Comparison of ENCODE assay signal across 8 cellular contexts in genomic region chr12:40226652-40227051, GRCh38. TPM values are rescaled to one million over a fixed set of nuclear protein-coding genes. Genes with fewer than 3 reads are reported as not detected.
DNase-seq lines count a peak whose midpoint lies in the region; ATAC-seq, FAIRE-seq and TF ChIP-seq lines count a peak whose summit lies in the region.

No MANE protein-coding gene starts in this region.

- dilution Hi-C loops in endothelial cell of umbilical vein (cut with MboI; ENCODE audit: extremely low pct_ligation_motif_present, low sequenced_read_pairs): no loop called here

- CTCF ChIA-PET in endothelial cell of umbilical vein (lab: Charles Lee): no interaction called here

- H3K27me3 ChIP-seq in GM06990 (replicated peaks; ENCODE audit: control insufficient read depth, insufficient read depth, low read length) (no peaks in the 10 kb centered on the region), endothelial cell of umbilical vein (ENCODE audit: control insufficient read depth in 2 of 2, insufficient read depth in 2 of 2, low read length in 2 of 2) (no peaks in the 10 kb centered on the region), psoas muscle (ENCODE audit: insufficient read depth in 3 of 3, low read length in 2 of 3) (no peaks in the 10 kb centered on the region)

- no TSS peak for BruUV-seq in endothelial cell of umbilical vein (replicated peaks; lab: Mats Ljungman, UMichigan)

- H2AFZ ChIP-seq in endothelial cell of umbilical vein (ENCODE audit: low read depth, low read length): no peak overlapping the region

- POLR2A ChIA-PET in endothelial cell of umbilical vein (lab: Charles Lee): no interaction called here

- no peaks in the 10 kb centered on the region for H3K79me2 ChIP-seq in endothelial cell of umbilical vein (ENCODE audit: control insufficient read depth, insufficient read depth, low read length)

- H3K4me3 ChIP-seq in GM06990 (replicated peaks; ENCODE audit: low read depth, low read length): peak overlapping the region; percentile 52
- no peak overlapping the region for H3K4me3 ChIP-seq in endothelial cell of umbilical vein (replicated peaks in 1 of 3; ENCODE audit: insufficient read depth in 1 of 3, low read depth in 1 of 3, low read length in 3 of 3)
- peak overlapping the region; percentile 82 for H3K4me3 ChIP-seq in psoas muscle

- H3K9me1 ChIP-seq in endothelial cell of umbilical vein (replicated peaks; ENCODE audit: control insufficient read depth, extremely low read depth, insufficient read depth, low read length): peaks cover 2% of the 10 kb centered on the region

- TF ChIP-seq POLR2A in endothelial cell of umbilical vein (IDR thresholded peaks at IDR 0.05; ENCODE audit: low read depth, low read length): no peak

- H3K9me3 ChIP-seq in endothelial cell of umbilical vein (replicated peaks; ENCODE audit: control insufficient read depth, insufficient read depth, low read length): no peaks in the 10 kb centered on the region
- H3K9me3 ChIP-seq in psoas muscle: no peaks in the 10 kb centered on the region

- intact Hi-C loops in endothelial cell of umbilical vein (cut with micrococcal nuclease): no loop called here
- intact Hi-C loops in psoas muscle (cut with DNase I): loop anchor here (5.0 to 10.0 kb wide), 2 partner anchors 72 to 74 kb away; no protein-coding TSS in a partner anchor

- H3K4me2 ChIP-seq in endothelial cell of umbilical vein (ENCODE audit: insufficient read depth, low read length): no peak overlapping the region

- H3K27ac ChIP-seq in endothelial cell of umbilical vein (ENCODE audit: insufficient read depth, low read depth, low read length) (no peak overlapping the region), psoas muscle (peak overlapping the region; percentile 34)

- 47 to 62% (median 52%) methylated on average over 4 of the region's 4 CpGs for whole genome bisulfite sequencing in psoas muscle, 3 donors

- no peak for TF ChIP-seq CTCF in GM06990 (IDR thresholded peaks at IDR 0.05; ENCODE audit: insufficient read depth, low read length, poor library complexity, severe bottlenecking)
- no peak for TF ChIP-seq CTCF in endothelial cell of umbilical vein (IDR thresholded peaks at IDR 0.05; ENCODE audit: extremely low read depth in 1 of 2, insufficient read depth in 1 of 2, low read depth in 1 of 2, low read length in 2 of 2)
- TF ChIP-seq CTCF in psoas muscle (IDR thresholded peaks at IDR 0.05): no peak

- peak; percentile 82 for FAIRE-seq in endothelial cell of umbilical vein (lab: Jason Lieb, UNC)

- ATAC-seq in psoas muscle: peak in 3 of 4 donors; percentile 21 to 45 (median 36)

- no peaks in the 10 kb centered on the region for H3K36me3 ChIP-seq in GM06990 (ENCODE audit: control insufficient read depth, insufficient read depth, low read length)
- no peaks in the 10 kb centered on the region for H3K36me3 ChIP-seq in endothelial cell of umbilical vein (ENCODE audit: control insufficient read depth in 2 of 2, extremely low read depth in 1 of 2, insufficient read depth in 2 of 2, low read length in 2 of 2)
- H3K36me3 ChIP-seq in psoas muscle (ENCODE audit: insufficient read depth in 1 of 2, low read depth in 1 of 2): peaks cover 0 to under 1% of the 10 kb centered on the region in 2 donors

- no peaks in the 10 kb centered on the region for H4K20me1 ChIP-seq in endothelial cell of umbilical vein (replicated peaks; ENCODE audit: control insufficient read depth, extremely low read depth, insufficient read depth, low read length)

- H3K4me1 ChIP-seq in endothelial cell of umbilical vein (ENCODE audit: control insufficient read depth, extremely low read depth, insufficient read depth, low read length): peaks cover 20% of the 10 kb centered on the region
- H3K4me1 ChIP-seq in psoas muscle: peaks cover 16% of the 10 kb centered on the region

- DNase-seq in GM06990 (ENCODE audit: extremely low read depth, insufficient read length): no peak
- DNase-seq in M059J (ENCODE audit: low read depth): peak; percentile 33
- DNase-seq in endothelial cell of umbilical vein (ENCODE audit: low read depth, low spot score): peak; percentile 42
- peak; percentile 20 to 44 for DNase-seq in psoas muscle
- DNase-seq in activated naive CD4-positive, alpha-beta T cell treated with anti-CD3 and anti-CD28 coated beads, Interleukin-2, amount 50 U/mL, for 16 hours: no peak
- DNase-seq in NCI-H2107 (lab: John Stamatoyannopoulos, UW): no peak
- DNase-seq in ecto neural progenitor cell (ENCODE audit: low spot score): no peak
- no peak for DNase-seq in DMS53 treated with DMSO at 0.1 percent for 48 hours (lab: John Stamatoyannopoulos, UW; ENCODE audit: unreplicated experiment)

- no peak overlapping the region for H3K9ac ChIP-seq in endothelial cell of umbilical vein (replicated peaks; ENCODE audit: extremely low read depth, insufficient read depth, low read length)

TF ChIP-seq in endothelial cell of umbilical vein, 7 proteins besides CTCF, POLR2A, EP300 and RAD21:
- TF ChIP-seq EZH2 (IDR thresholded peaks at IDR 0.05; ENCODE audit: borderline replicate concordance, low read depth, low read length, severe bottlenecking) (no peak), JUN (IDR thresholded peaks at IDR 0.05; ENCODE audit: borderline replicate concordance, insufficient read depth, insufficient read length, low read depth) (peak; percentile 61), FOS (IDR thresholded peaks at IDR 0.05; ENCODE audit: borderline replicate concordance, insufficient read depth, low read length) (peak; percentile 67)

RNA-seq across cellular contexts. Expression of gene LRRK2, which starts 1.9 kb away (rescaled TPM):
- total RNA-seq in M059J (2014; rRNA removed; shearing (Covaris generic)): not detected in 2 replicates
- total RNA-seq in endothelial cell of umbilical vein (1.3 and 2.2 TPM in 2 replicates), psoas muscle (1 to 10 TPM; 4.7 to 8.4 (median 6.8) TPM)
- polyA plus RNA-seq in endothelial cell of umbilical vein (0.16 and 0.26 TPM in 2 replicates), psoas muscle (1 to 10 TPM in 2 of 3 donors, under 1 TPM in 1; 0.74 to 3.7 (median 1.8) TPM)
- 0.19 and 0.20 TPM in 2 replicates for polyA plus RNA-seq in endothelial cell of umbilical vein (2011; cell fraction: cytosol; rRNA removed)
- 0.95 and 1.0 TPM in 2 replicates for polyA plus RNA-seq in endothelial cell of umbilical vein (2011; cell fraction: nucleus; rRNA removed)
- polyA plus RNA-seq in endothelial cell of umbilical vein (2012): 0.27 and 0.31 TPM in 2 replicates
- polyA minus RNA-seq in endothelial cell of umbilical vein: 0.70 and 1.4 TPM in 2 replicates
- not detected for polyA minus RNA-seq in endothelial cell of umbilical vein (2011; cell fraction: cytosol; rRNA and poly(A)+ RNA removed)
- 2.2 and 2.5 TPM in 2 replicates for polyA minus RNA-seq in endothelial cell of umbilical vein (2011; cell fraction: nucleus; rRNA and poly(A)+ RNA removed)

Comparison
In these comparisons a context has a peak if more than half of its experiments do, and no peak if none do; other contexts are left out.
1. DNase-seq: peak in M059J (single experiment), endothelial cell of umbilical vein (single experiment) and psoas muscle (2 of 2); none in GM06990 (single experiment), activated naive CD4-positive, alpha-beta T cell treated with anti-CD3 and anti-CD28 coated beads, Interleukin-2, amount 50 U/mL, for 16 hours (single experiment), NCI-H2107 (single experiment), ecto neural progenitor cell (single experiment) and DMS53 treated with DMSO at 0.1 percent for 48 hours (single experiment).
2. H3K4me3 ChIP-seq: peak in GM06990 (single experiment) and psoas muscle (single experiment); none in endothelial cell of umbilical vein (0 of 3).